28 cellular contexts compared by ENCODE assay signal in the genomic region with DNA sequence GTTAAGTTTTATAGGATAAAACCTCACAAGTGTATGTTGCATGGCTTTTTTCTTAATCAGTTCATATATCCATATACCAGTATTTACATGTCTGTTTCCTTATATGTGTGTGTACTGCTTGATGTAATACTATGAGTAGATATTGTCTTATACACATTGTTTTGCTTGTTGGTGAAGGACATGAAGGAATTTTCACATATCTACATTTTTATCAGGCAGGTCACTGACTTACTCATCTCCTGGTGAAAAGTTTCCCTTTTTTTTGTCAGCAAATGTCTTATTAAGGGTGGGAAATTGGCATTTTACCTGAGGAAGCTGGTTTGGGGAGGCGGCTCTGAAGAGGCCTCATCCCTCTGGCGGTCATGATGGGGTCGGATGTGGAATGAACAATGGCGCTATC.
"Had no signal": no experiment of that assay in that cellular context is flagged by ENCODE, and none has a peak within 500 bp of the region (broad histone marks: within the 10 kb centered on the region; RNA-seq: fewer than 3 reads in every experiment).

No MANE protein-coding gene starts in this region.

- H3K27ac ChIP-seq: cardiac muscle cell, PC-9, RWPE1 had no signal

- FAIRE-seq: RCC 7860 had no signal

- H3K27me3 ChIP-seq: cardiac muscle cell had no signal

- H3K4me3 ChIP-seq: cardiac muscle cell, PC-9 had no signal

- H3K36me3 ChIP-seq: cardiac muscle cell had no signal

- H3K4me2 ChIP-seq: PC-9 had no signal

- DNase-seq: activated CD4-positive, alpha-beta T cell treated with anti-CD3 and anti-CD28 coated beads, Interleukin-2, amount 10 ng/mL, durations not matched to agents 24 days and 14 days; activated CD4-positive, alpha-beta T cell treated with anti-CD3 and anti-CD28 coated beads, Interleukin-2, amount 50 U/mL, for 4 hours; activated CD8-positive, alpha-beta T cell treated with anti-CD3 and anti-CD28 coated beads for 36 hours; activated effector memory CD4-positive, alpha-beta T cell treated with Interleukin-2 at 50 U/mL for 16 hours; activated naive CD4-positive, alpha-beta T cell treated with anti-CD3 and anti-CD28 coated beads, Interleukin-2, amount 10 ng/mL, durations not matched to agents 7 days and 5 days; activated naive CD8-positive, alpha-beta T cell treated with anti-CD3 and anti-CD28 coated beads, Interleukin-2, amount 50 U/mL, for 24 hours; activated T-cell treated with anti-CD3 and anti-CD28 coated beads, Interleukin-2, amount 50 U/mL, for 4 hours; anterior cingulate cortex; Karpas-422; KBM-7; NCI-H1105; NCI-H1417 treated with DMSO at 0.1 percent for 48 hours; NCI-H187 treated with DMSO at 0.1 percent for 48 hours; NCI-H2081; NCI-H345; NCI-H510A; NCI-H526; NCI-H748 treated with DMSO at 0.1 percent for 48 hours; NK-92 treated with Interleukin-12 subunit alpha and Interleukin-12 subunit beta, amount 100 ng/mL, for 24 hours; PC-9; Right ventricle myocardium superior; SW 1271; T-helper 1 cell; T-helper 2 cell; T-helper 9 cell had no signal
